Comparison of ENCODE assay signal across 8 cellular contexts in genomic region chr6:110876170-110876773, GRCh38. TPM values are rescaled to one million over a fixed set of nuclear protein-coding genes. Genes with fewer than 3 reads are reported as not detected.
DNase-seq lines count a peak whose midpoint lies in the region; ATAC-seq, FAIRE-seq and TF ChIP-seq lines count a peak whose summit lies in the region.

No MANE protein-coding gene starts in this region.

- H3K4me2 ChIP-seq in endothelial cell of umbilical vein (ENCODE audit: insufficient read depth, low read length) = peak overlapping the region; percentile 77

- H2AFZ ChIP-seq in endothelial cell of umbilical vein (ENCODE audit: low read depth, low read length) = peak overlapping the region; percentile 23

- DNase-seq in C1 segment of cervical spinal cord (lab: John Stamatoyannopoulos, UW) (peak in 13 of 14 donors; percentile 14 to 88 (median 75)), HPDE6-E6E7 (ENCODE audit: extremely low spot score) (peak; percentile 58), NOMO-1 treated with dmso at 0.1 percent for 144 hours (lab: John Stamatoyannopoulos, UW; ENCODE audit: unreplicated experiment) (peak; percentile 30), endothelial cell of umbilical vein (ENCODE audit: low read depth, low spot score) (peak; percentile 91)
- peak; percentile 82 for DNase-seq in activated CD8-positive, alpha-beta memory T cell treated with anti-CD3 and anti-CD28 coated beads, Interleukin-2, amount 50 U/mL, for 48 hours
- peak; percentile 8 to 29 for DNase-seq in stimulated activated CD8-positive, alpha-beta memory T cell treated with anti-CD3 and anti-CD28 coated beads, Interleukin-15, amount 100 ng/mL, for 4 hours (ENCODE audit: low read depth in 2 of 2)

- TF ChIP-seq CTCF in endothelial cell of umbilical vein (IDR thresholded peaks at IDR 0.05; ENCODE audit: extremely low read depth in 1 of 2, insufficient read depth in 1 of 2, low read depth in 1 of 2, low read length in 2 of 2) = no peak

- H3K36me3 ChIP-seq in endothelial cell of umbilical vein (ENCODE audit: control insufficient read depth in 2 of 2, extremely low read depth in 1 of 2, insufficient read depth in 2 of 2, low read length in 2 of 2) (no peaks in the 10 kb centered on the region), mesodermal cell (ENCODE audit: control insufficient read depth, insufficient read depth, low read length) (peaks cover 8% of the 10 kb centered on the region)

- dilution Hi-C loops in endothelial cell of umbilical vein (cut with MboI; ENCODE audit: extremely low pct_ligation_motif_present, low sequenced_read_pairs) = no loop called here

- H3K9me1 ChIP-seq in endothelial cell of umbilical vein (replicated peaks; ENCODE audit: control insufficient read depth, extremely low read depth, insufficient read depth, low read length) = no peaks in the 10 kb centered on the region

- WGBS in mesodermal cell (ENCODE audit: insufficient coverage in 2 of 2), 2 experiments = 0 to 1% methylated on average over 22 of the region's 29 CpGs

- intact Hi-C loops in endothelial cell of umbilical vein (cut with micrococcal nuclease) = loop anchor here (1.0 kb wide), 2 partner anchors 61 to 339 kb away; partner anchors contain the start of gene CDK19

- POLR2A ChIA-PET in endothelial cell of umbilical vein (lab: Charles Lee) = interaction anchor here (1.0 to 1.6 kb wide), 4 partner anchors 10 to 194 kb away, joined by 3 to 15 read pairs (median 11); partner anchors contain the start of genes CDK19 and GTF3C6

- H3K27me3 ChIP-seq in endothelial cell of umbilical vein (ENCODE audit: control insufficient read depth in 2 of 2, insufficient read depth in 2 of 2, low read length in 2 of 2) = no peaks in the 10 kb centered on the region

- peak; percentile 41 for ATAC-seq in GM19351 (IDR thresholded peaks at IDR 0.05; ENCODE audit: unreplicated experiment)

- H3K4me3 ChIP-seq in endothelial cell of umbilical vein (replicated peaks in 1 of 3; ENCODE audit: insufficient read depth in 1 of 3, low read depth in 1 of 3, low read length in 3 of 3) (peak overlapping the region; percentile 85 to 92 (median 90)), mesodermal cell (ENCODE audit: extremely low read depth, insufficient read depth, low read length, poor library complexity, severe bottlenecking) (peak overlapping the region; percentile 95)

- H4K20me1 ChIP-seq in endothelial cell of umbilical vein (replicated peaks; ENCODE audit: control insufficient read depth, extremely low read depth, insufficient read depth, low read length) = peaks cover 21% of the 10 kb centered on the region

- no TSS peak for BruUV-seq in endothelial cell of umbilical vein (replicated peaks; lab: Mats Ljungman, UMichigan)

- peak overlapping the region; percentile 76 for H3K9ac ChIP-seq in endothelial cell of umbilical vein (replicated peaks; ENCODE audit: extremely low read depth, insufficient read depth, low read length)

- H3K4me1 ChIP-seq in endothelial cell of umbilical vein (ENCODE audit: control insufficient read depth, extremely low read depth, insufficient read depth, low read length) (peaks cover 38% of the 10 kb centered on the region), mesodermal cell (ENCODE audit: control insufficient read depth, insufficient read depth, low read length, poor library complexity, severe bottlenecking) (peaks cover 17% of the 10 kb centered on the region)

- H3K27ac ChIP-seq in endothelial cell of umbilical vein (ENCODE audit: insufficient read depth, low read depth, low read length) = peak overlapping the region; percentile 60
- H3K27ac ChIP-seq in mesodermal cell (ENCODE audit: low read depth, low read length, severe bottlenecking) = peak overlapping the region; percentile 75

- FAIRE-seq in endothelial cell of umbilical vein (lab: Jason Lieb, UNC) = peak; percentile 90

- peaks cover 67% of the 10 kb centered on the region for H3K79me2 ChIP-seq in endothelial cell of umbilical vein (ENCODE audit: control insufficient read depth, insufficient read depth, low read length)

- TF ChIP-seq POLR2A in endothelial cell of umbilical vein (IDR thresholded peaks at IDR 0.05; ENCODE audit: low read depth, low read length) = peak; percentile 75

- H3K9me3 ChIP-seq in endothelial cell of umbilical vein (replicated peaks; ENCODE audit: control insufficient read depth, insufficient read depth, low read length) (no peaks in the 10 kb centered on the region), mesodermal cell (ENCODE audit: control insufficient read depth, low read length) (no peaks in the 10 kb centered on the region)

- CTCF ChIA-PET in endothelial cell of umbilical vein (lab: Charles Lee) = interaction anchor here (0.5 to 1.8 kb wide), 6 partner anchors 61 to 348 kb away, joined by 3 to 15 read pairs (median 3); partner anchors contain the start of gene CDK19

TF ChIP-seq in endothelial cell of umbilical vein, 7 proteins besides CTCF, POLR2A, EP300 and RAD21:
- TF ChIP-seq POLR2AphosphoS5 (IDR thresholded peaks at IDR 0.05; ENCODE audit: insufficient read depth, low read depth, low read length) (peak; percentile 73), JUN (IDR thresholded peaks at IDR 0.05; ENCODE audit: borderline replicate concordance, insufficient read depth, insufficient read length, low read depth) (no peak), GATA2 (IDR thresholded peaks at IDR 0.05; ENCODE audit: insufficient read depth, insufficient read length, low read depth, low read length) (no peak), FOS (IDR thresholded peaks at IDR 0.05; ENCODE audit: borderline replicate concordance, insufficient read depth, low read length) (no peak), MYC (IDR thresholded peaks at IDR 0.05; ENCODE audit: low read depth, low read length) (no peak), EZH2 (IDR thresholded peaks at IDR 0.05; ENCODE audit: borderline replicate concordance, low read depth, low read length, severe bottlenecking) (no peak)
- TF ChIP-seq, protein P1, sequence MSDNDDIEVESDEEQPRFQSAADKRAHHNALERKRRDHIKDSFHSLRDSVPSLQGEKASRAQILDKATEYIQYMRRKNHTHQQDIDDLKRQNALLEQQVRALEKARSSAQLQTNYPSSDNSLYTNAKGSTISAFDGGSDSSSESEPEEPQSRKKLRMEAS (IDR thresholded peaks at IDR 0.05; ENCODE audit: insufficient read depth, insufficient read length) = peak; percentile 65
TF ChIP-seq in endothelial cell of umbilical vein: peak in this region for 2.

RNA-seq across cellular contexts. Expression of gene AMD1, which starts 1.7 kb away (rescaled TPM):
- 44.2 and 48.2 TPM in 2 replicates for total RNA-seq in endothelial cell of umbilical vein
- polyA plus RNA-seq in endothelial cell of umbilical vein = 10.7 and 13.1 TPM in 2 replicates
- 17.4 and 18.9 TPM in 2 replicates for polyA plus RNA-seq in endothelial cell of umbilical vein (2011; cell fraction: cytosol; rRNA removed)
- 11.1 and 20.7 TPM in 2 replicates for polyA plus RNA-seq in endothelial cell of umbilical vein (2011; cell fraction: nucleus; rRNA removed)
- 27.1 and 43.1 TPM in 2 replicates for polyA plus RNA-seq in endothelial cell of umbilical vein (2012)
- polyA minus RNA-seq in endothelial cell of umbilical vein = 22.0 and 26.9 TPM in 2 replicates
- 72.6 TPM for polyA minus RNA-seq in endothelial cell of umbilical vein (2011; cell fraction: cytosol; rRNA and poly(A)+ RNA removed)
- 16.7 and 26.7 TPM in 2 replicates for polyA minus RNA-seq in endothelial cell of umbilical vein (2011; cell fraction: nucleus; rRNA and poly(A)+ RNA removed)
- 50.4 TPM for polyA plus RNA-seq in mesodermal cell (2013, experiment 1 of 2)
- polyA plus RNA-seq in mesodermal cell (2013, experiment 2 of 2) = 55.1 TPM

Comparison
In these comparisons a context has a peak if more than half of its experiments do, and no peak if none do; other contexts are left out.
1. Peak in every context shown above with its lines: DNase-seq, ATAC-seq, H3K4me3 ChIP-seq and H3K27ac ChIP-seq.
2. DNase-seq: peak in every context shown above with its lines; median percentile 91 in endothelial cell of umbilical vein; 82 in activated CD8-positive, alpha-beta memory T cell treated with anti-CD3 and anti-CD28 coated beads, Interleukin-2, amount 50 U/mL, for 48 hours; 75 in C1 segment of cervical spinal cord; 58 in HPDE6-E6E7; 30 in NOMO-1 treated with dmso at 0.1 percent for 144 hours; 18 in stimulated activated CD8-positive, alpha-beta memory T cell treated with anti-CD3 and anti-CD28 coated beads, Interleukin-15, amount 100 ng/mL, for 4 hours.